9 cellular contexts compared by ENCODE assay signal in the genomic region with DNA sequence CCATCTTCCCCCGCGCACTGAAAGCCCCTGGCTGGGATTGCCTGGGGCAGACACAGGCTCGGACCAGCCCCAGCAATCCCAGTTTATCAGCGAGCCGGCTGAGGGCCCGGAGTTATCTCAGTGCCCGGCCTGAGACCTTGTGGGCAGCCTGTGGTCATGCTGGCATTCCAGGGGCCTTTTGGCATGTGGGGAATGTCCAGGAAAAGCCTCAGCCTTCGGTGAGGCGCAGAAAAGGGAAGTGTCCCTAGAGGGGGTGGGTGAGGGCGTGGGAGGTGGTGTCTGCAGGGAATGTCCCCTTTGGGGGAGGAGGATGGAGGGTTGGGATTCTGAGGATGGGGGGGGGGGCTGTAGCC. TPM values are rescaled to one million over a fixed set of nuclear protein-coding genes. Genes with fewer than 3 reads are reported as not detected.
A peak's percentile ranks its signal among the peaks of the same experiment; 100 is the strongest.
DNase-seq lines count a peak whose midpoint lies in the region; ATAC-seq, FAIRE-seq and TF ChIP-seq lines count a peak whose summit lies in the region.
"Had no signal": no experiment of that assay in that cellular context is flagged by ENCODE, and none has a peak within 500 bp of the region (broad histone marks: within the 10 kb centered on the region; RNA-seq: fewer than 3 reads in every experiment).

No MANE protein-coding gene starts in this region.

- H3K36me3 Mint-ChIP-seq in endodermal cell (ENCODE audit: low read depth), result peaks cover 13% of the 10 kb centered on the region

- intact Hi-C loops in pancreas (cut with DNase I), result no loop called here
- intact Hi-C loops in posterior vena cava (cut with DNase I), result no loop called here

- H3K27me3 Mint-ChIP-seq in endodermal cell (ENCODE audit: insufficient read depth), result peaks cover 11% of the 10 kb centered on the region

- H3K36me3 ChIP-seq in endodermal cell (ENCODE audit: control insufficient read depth, insufficient read depth, low read length) (peaks cover 16% of the 10 kb centered on the region), pancreas (no peaks in the 10 kb centered on the region)

- H3K4me3 ChIP-seq in endodermal cell (ENCODE audit: low read length) (peak overlapping the region; percentile 98), pancreas (no peak overlapping the region)

- 40 to 51% methylated on average over 4 to 10 of the region's 10 CpGs for WGBS in endodermal cell (ENCODE audit: insufficient coverage in 1 of 2, insufficient read length in 1 of 2), 2 experiments
- 26 to 27% methylated on average over 10 of the region's 10 CpGs for WGBS in pancreas, 2 donors

- H3K27ac ChIP-seq in endodermal cell (ENCODE audit: low read depth, low read length) (peak overlapping the region; percentile 21), pancreas (no peak overlapping the region)

- H3K27me3 ChIP-seq in endodermal cell (ENCODE audit: control insufficient read depth, insufficient read depth, low read length, poor library complexity, severe bottlenecking) (no peaks in the 10 kb centered on the region), pancreas (peaks cover 0 to 11% (median 1%) of the 10 kb centered on the region in 4 donors)

- ATAC-seq in pancreas (peak in 3 of 4 donors; percentile 5 to 50 (median 39)), HG03521 (IDR thresholded peaks at IDR 0.05; ENCODE audit: unreplicated experiment) (no peak)

- TF ChIP-seq CTCF in endodermal cell (conservative IDR thresholded peaks at IDR 0.05) (no peak), pancreas (IDR thresholded peaks at IDR 0.05) (no peak), GM13977 (IDR thresholded peaks at IDR 0.05; ENCODE audit: extremely low read depth, insufficient read depth, missing control alignments) (no peak)

- no peaks in the 10 kb centered on the region for H3K9me3 ChIP-seq in endodermal cell (ENCODE audit: control insufficient read depth, low read length)
- no peaks in the 10 kb centered on the region for H3K9me3 ChIP-seq in pancreas

- DNase-seq in ELF-1 (ENCODE audit: low read depth, low spot score), result peak; percentile 90
- peak; percentile 38 for DNase-seq in RKO (ENCODE audit: low spot score)
- DNase-seq in endodermal cell, result peak; percentile 85
- DNase-seq in pancreas, result peak in 1 of 6 donors; percentile 27
- DNase-seq in NCI-H2107 treated with DMSO at 0.1 percent for 48 hours (lab: John Stamatoyannopoulos, UW; ENCODE audit: unreplicated experiment), result no peak
- DNase-seq in posterior vena cava (ENCODE audit: low spot score), result no peak
- DNase-seq in GM13977 (ENCODE audit: low spot score), result no peak
- DNase-seq: effector CD8-positive, alpha-beta T cell had no signal

- no peak overlapping the region for H3K9ac ChIP-seq in endodermal cell (ENCODE audit: extremely low read depth, low read length, poor library complexity, severe bottlenecking)

- no peak for FAIRE-seq in pancreas (lab: Jason Lieb, UNC)

- H3K4me1 Mint-ChIP-seq in endodermal cell, result peaks cover 15% of the 10 kb centered on the region

- peaks cover 3% of the 10 kb centered on the region for H3K4me1 ChIP-seq in endodermal cell (ENCODE audit: control insufficient read depth, insufficient read depth, low read length)
- peaks cover 0 to 17% (median 7%) of the 10 kb centered on the region in 3 donors for H3K4me1 ChIP-seq in pancreas

- in situ Hi-C loops in GM13977 (cut with MboI; ENCODE audit: low pct_unique_long_range_greater_than_20kb, low sequenced_read_pairs, unreplicated experiment), result no loop called here

- peak overlapping the region; percentile 96 for H3K4me3 Mint-ChIP-seq in endodermal cell

- H3K9me3 Mint-ChIP-seq in endodermal cell, result no peaks in the 10 kb centered on the region

- peak overlapping the region; percentile 30 for H3K27ac Mint-ChIP-seq in endodermal cell

RNA-seq across cellular contexts. Expression of a gene that starts 1.1 kb away (rescaled TPM):
- total RNA-seq in endodermal cell (100 to 1,000 TPM; 691 to 720 TPM), pancreas (10 to 100 TPM in 1 of 6 donors, 1 to 10 TPM in 5; 1.8 to 17.4 (median 5.9) TPM), posterior vena cava (10 to 100 TPM; 40.4 to 63.0 TPM)
- 358 TPM for polyA plus RNA-seq in endodermal cell (2013, experiment 1 of 2)
- polyA plus RNA-seq in endodermal cell (2013, experiment 2 of 2), result 364 TPM
- 1 to 10 TPM; 6.9 to 7.7 TPM for polyA plus RNA-seq in pancreas

Comparison
In these comparisons a context has a peak if more than half of its experiments do, and no peak if none do; other contexts are left out.
1. DNase-seq: peak in ELF-1 (single experiment), RKO (single experiment) and endodermal cell (single experiment); none in NCI-H2107 treated with DMSO at 0.1 percent for 48 hours (single experiment), posterior vena cava (single experiment) and GM13977 (single experiment).
2. RNA of a gene that starts 1.1 kb away (total RNA-seq): 691 to 720 TPM in endodermal cell; 40.4 to 63.0 TPM in posterior vena cava and 1.8 to 17.4 TPM in pancreas; every median in the first group is over 10 times any median in the second.